1 cellular context compared by ENCODE assay signal in the genomic region with DNA sequence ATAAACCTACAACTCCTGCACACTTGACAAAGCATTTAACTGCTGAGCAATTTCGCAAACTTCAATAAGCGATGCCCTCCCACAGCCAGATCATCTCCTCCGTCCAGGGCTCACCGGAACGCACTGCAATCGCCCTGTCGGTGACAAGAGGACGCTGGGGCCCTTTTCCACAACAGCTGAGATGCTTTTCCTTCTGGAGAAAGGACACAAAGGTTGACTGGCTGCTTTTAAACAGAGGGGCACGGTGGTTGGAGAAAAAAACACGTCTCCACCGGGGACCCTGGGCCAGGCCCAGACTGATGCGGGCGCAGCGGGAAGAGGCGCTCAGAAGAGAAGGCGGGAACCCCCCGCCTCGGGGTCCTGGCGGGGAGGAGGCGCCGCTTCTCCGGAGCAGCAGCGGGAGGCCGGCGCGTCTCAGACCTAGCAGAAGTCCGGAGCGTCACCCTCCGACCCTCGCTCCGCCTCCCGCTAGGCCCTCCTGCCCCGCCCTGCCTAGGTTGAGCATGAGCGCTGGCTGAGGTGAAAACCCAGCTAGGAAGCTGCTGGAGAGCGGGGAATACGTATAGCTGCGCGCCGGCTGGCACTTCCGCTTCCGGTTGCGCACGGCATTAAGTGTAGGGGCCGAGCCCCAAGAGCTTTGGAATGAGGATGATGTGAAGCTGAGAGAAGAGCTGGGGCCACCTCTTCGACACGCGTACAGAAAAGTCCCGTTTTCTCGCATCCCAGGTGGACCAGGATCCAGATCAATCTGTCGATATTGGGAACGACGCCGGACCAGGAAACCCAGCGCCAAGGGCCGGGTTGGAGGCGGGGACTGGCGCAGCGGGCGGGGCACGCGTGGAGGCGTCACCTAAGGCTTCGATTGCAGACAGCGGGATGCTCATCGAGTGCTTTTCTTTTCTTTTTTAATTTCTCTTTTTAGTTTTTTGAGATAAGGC.
TF ChIP-seq lines count a peak whose summit lies in the region.

A gene (minus strand): TSS at position 564 of the 938 bp plus-strand sequence. CDS start 3,788 bp downstream, outside the sequence.

TF ChIP-seq in K562, 482 proteins besides CTCF, POLR2A, EP300 and RAD21 (continued from another document and continues in another):
- TF ChIP-seq, protein P1, sequence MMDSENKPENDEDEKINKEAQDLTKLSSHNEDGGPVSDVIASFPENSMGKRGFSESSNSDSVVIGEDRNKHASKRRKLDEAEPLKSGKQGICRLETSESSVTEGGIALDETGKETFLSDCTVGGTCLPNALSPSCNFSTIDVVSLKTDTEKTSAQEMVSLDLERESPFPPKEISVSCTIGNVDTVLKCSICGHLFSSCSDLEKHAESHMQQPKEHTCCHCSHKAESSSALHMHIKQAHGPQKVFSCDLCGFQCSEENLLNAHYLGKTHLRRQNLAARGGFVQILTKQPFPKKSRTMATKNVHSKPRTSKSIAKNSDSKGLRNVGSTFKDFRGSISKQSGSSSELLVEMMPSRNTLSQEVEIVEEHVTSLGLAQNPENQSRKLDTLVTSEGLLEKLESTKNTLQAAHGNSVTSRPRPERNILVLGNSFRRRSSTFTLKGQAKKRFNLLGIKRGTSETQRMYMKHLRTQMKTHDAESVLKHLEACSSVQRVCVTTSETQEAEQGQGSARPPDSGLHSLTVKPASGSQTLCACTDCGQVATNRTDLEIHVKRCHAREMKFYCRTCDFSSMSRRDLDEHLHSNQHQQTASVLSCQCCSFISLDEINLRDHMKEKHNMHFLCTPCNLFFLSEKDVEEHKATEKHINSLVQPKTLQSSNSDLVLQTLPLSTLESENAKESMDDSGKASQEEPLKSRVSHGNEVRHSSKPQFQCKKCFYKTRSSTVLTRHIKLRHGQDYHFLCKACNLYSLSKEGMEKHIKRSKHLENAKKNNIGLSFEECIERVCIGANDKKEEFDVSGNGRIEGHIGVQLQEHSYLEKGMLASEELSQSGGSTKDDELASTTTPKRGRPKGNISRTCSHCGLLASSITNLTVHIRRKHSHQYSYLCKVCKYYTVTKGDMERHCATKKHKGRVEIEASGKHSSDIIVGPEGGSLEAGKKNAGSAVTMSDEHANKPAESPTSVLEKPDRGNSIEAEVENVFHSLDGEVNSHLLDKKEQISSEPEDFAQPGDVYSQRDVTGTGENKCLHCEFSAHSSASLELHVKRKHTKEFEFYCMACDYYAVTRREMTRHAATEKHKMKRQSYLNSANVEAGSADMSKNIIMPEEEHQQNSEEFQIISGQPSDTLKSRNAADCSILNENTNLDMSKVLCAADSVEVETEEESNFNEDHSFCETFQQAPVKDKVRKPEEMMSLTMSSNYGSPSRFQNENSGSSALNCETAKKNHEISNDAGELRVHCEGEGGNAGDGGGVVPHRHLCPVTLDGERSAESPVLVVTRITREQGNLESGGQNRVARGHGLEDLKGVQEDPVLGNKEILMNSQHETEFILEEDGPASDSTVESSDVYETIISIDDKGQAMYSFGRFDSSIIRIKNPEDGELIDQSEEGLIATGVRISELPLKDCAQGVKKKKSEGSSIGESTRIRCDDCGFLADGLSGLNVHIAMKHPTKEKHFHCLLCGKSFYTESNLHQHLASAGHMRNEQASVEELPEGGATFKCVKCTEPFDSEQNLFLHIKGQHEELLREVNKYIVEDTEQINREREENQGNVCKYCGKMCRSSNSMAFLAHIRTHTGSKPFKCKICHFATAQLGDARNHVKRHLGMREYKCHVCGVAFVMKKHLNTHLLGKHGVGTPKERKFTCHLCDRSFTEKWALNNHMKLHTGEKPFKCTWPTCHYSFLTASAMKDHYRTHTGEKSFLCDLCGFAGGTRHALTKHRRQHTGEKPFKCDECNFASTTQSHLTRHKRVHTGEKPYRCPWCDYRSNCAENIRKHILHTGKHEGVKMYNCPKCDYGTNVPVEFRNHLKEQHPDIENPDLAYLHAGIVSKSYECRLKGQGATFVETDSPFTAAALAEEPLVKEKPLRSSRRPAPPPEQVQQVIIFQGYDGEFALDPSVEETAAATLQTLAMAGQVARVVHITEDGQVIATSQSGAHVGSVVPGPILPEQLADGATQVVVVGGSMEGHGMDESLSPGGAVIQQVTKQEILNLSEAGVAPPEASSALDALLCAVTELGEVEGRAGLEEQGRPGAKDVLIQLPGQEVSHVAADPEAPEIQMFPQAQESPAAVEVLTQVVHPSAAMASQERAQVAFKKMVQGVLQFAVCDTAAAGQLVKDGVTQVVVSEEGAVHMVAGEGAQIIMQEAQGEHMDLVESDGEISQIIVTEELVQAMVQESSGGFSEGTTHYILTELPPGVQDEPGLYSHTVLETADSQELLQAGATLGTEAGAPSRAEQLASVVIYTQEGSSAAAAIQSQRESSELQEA (IDR thresholded peaks at IDR 0.05; ENCODE audit: low read depth), result no peak
- no peak for TF ChIP-seq ZNF780A (CRISPR knock-in tag; IDR thresholded peaks at IDR 0.05)
- TF ChIP-seq CC2D1A (IDR thresholded peaks at IDR 0.05), result no peak
- TF ChIP-seq, protein P2, sequence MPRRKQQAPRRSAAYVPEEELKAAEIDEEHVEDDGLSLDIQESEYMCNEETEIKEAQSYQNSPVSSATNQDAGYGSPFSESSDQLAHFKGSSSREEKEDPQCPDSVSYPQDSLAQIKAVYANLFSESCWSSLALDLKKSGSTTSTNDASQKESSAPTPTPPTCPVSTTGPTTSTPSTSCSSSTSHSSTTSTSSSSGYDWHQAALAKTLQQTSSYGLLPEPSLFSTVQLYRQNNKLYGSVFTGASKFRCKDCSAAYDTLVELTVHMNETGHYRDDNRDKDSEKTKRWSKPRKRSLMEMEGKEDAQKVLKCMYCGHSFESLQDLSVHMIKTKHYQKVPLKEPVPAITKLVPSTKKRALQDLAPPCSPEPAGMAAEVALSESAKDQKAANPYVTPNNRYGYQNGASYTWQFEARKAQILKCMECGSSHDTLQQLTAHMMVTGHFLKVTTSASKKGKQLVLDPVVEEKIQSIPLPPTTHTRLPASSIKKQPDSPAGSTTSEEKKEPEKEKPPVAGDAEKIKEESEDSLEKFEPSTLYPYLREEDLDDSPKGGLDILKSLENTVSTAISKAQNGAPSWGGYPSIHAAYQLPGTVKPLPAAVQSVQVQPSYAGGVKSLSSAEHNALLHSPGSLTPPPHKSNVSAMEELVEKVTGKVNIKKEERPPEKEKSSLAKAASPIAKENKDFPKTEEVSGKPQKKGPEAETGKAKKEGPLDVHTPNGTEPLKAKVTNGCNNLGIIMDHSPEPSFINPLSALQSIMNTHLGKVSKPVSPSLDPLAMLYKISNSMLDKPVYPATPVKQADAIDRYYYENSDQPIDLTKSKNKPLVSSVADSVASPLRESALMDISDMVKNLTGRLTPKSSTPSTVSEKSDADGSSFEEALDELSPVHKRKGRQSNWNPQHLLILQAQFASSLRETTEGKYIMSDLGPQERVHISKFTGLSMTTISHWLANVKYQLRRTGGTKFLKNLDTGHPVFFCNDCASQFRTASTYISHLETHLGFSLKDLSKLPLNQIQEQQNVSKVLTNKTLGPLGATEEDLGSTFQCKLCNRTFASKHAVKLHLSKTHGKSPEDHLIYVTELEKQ (CRISPR knock-in tag; IDR thresholded peaks at IDR 0.05), result no peak
- TF ChIP-seq ZNF175 (CRISPR knock-in tag; IDR thresholded peaks at IDR 0.05; ENCODE audit: low read depth), result no peak
- TF ChIP-seq TBL1XR1 (IDR thresholded peaks at IDR 0.05; ENCODE audit: low read length in 2 of 2), result peak in 1 of 2 experiments; percentile 40; a peak in 1 of 4 replicates
- TF ChIP-seq, protein P3, sequence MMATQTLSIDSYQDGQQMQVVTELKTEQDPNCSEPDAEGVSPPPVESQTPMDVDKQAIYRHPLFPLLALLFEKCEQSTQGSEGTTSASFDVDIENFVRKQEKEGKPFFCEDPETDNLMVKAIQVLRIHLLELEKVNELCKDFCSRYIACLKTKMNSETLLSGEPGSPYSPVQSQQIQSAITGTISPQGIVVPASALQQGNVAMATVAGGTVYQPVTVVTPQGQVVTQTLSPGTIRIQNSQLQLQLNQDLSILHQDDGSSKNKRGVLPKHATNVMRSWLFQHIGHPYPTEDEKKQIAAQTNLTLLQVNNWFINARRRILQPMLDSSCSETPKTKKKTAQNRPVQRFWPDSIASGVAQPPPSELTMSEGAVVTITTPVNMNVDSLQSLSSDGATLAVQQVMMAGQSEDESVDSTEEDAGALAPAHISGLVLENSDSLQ (IDR thresholded peaks at IDR 0.05), result peak; percentile 83
- TF ChIP-seq GTF2A2 (tag; IDR thresholded peaks at IDR 0.05), result no peak
- TF ChIP-seq, protein P4, sequence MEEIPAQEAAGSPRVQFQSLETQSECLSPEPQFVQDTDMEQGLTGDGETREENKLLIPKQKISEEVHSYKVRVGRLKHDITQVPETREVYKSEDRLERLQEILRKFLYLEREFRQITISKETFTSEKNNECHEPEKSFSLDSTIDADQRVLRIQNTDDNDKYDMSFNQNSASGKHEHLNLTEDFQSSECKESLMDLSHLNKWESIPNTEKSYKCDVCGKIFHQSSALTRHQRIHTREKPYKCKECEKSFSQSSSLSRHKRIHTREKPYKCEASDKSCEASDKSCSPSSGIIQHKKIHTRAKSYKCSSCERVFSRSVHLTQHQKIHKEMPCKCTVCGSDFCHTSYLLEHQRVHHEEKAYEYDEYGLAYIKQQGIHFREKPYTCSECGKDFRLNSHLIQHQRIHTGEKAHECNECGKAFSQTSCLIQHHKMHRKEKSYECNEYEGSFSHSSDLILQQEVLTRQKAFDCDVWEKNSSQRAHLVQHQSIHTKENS (CRISPR knock-in tag; IDR thresholded peaks at IDR 0.05), result no peak
- TF ChIP-seq, protein P5, sequence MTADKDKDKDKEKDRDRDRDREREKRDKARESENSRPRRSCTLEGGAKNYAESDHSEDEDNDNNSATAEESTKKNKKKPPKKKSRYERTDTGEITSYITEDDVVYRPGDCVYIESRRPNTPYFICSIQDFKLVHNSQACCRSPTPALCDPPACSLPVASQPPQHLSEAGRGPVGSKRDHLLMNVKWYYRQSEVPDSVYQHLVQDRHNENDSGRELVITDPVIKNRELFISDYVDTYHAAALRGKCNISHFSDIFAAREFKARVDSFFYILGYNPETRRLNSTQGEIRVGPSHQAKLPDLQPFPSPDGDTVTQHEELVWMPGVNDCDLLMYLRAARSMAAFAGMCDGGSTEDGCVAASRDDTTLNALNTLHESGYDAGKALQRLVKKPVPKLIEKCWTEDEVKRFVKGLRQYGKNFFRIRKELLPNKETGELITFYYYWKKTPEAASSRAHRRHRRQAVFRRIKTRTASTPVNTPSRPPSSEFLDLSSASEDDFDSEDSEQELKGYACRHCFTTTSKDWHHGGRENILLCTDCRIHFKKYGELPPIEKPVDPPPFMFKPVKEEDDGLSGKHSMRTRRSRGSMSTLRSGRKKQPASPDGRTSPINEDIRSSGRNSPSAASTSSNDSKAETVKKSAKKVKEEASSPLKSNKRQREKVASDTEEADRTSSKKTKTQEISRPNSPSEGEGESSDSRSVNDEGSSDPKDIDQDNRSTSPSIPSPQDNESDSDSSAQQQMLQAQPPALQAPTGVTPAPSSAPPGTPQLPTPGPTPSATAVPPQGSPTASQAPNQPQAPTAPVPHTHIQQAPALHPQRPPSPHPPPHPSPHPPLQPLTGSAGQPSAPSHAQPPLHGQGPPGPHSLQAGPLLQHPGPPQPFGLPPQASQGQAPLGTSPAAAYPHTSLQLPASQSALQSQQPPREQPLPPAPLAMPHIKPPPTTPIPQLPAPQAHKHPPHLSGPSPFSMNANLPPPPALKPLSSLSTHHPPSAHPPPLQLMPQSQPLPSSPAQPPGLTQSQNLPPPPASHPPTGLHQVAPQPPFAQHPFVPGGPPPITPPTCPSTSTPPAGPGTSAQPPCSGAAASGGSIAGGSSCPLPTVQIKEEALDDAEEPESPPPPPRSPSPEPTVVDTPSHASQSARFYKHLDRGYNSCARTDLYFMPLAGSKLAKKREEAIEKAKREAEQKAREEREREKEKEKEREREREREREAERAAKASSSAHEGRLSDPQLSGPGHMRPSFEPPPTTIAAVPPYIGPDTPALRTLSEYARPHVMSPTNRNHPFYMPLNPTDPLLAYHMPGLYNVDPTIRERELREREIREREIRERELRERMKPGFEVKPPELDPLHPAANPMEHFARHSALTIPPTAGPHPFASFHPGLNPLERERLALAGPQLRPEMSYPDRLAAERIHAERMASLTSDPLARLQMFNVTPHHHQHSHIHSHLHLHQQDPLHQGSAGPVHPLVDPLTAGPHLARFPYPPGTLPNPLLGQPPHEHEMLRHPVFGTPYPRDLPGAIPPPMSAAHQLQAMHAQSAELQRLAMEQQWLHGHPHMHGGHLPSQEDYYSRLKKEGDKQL (CRISPR knock-in tag; IDR thresholded peaks at IDR 0.05; ENCODE audit: borderline replicate concordance), result no peak
- 0 out of 4 replicates have a peak, but pooled peaks of 1 of the 2 experiments have one; percentile 20 for TF ChIP-seq ARNT (IDR thresholded peaks at IDR 0.05)
- TF ChIP-seq NCOA2 (IDR thresholded peaks at IDR 0.05; ENCODE audit: partially characterized antibody in 2 of 2), result no peak
- no peak for TF ChIP-seq KDM1A (IDR thresholded peaks at IDR 0.05)
- TF ChIP-seq, protein P6, sequence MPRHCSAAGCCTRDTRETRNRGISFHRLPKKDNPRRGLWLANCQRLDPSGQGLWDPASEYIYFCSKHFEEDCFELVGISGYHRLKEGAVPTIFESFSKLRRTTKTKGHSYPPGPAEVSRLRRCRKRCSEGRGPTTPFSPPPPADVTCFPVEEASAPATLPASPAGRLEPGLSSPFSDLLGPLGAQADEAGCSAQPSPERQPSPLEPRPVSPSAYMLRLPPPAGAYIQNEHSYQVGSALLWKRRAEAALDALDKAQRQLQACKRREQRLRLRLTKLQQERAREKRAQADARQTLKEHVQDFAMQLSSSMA (CRISPR knock-in tag; IDR thresholded peaks at IDR 0.05), result no peak
- peak; percentile 97 for TF ChIP-seq NCOA1 (IDR thresholded peaks at IDR 0.05; ENCODE audit: low read depth)
- TF ChIP-seq MIER1 (IDR thresholded peaks at IDR 0.05; ENCODE audit: low read depth), result no peak
- TF ChIP-seq, protein P7, sequence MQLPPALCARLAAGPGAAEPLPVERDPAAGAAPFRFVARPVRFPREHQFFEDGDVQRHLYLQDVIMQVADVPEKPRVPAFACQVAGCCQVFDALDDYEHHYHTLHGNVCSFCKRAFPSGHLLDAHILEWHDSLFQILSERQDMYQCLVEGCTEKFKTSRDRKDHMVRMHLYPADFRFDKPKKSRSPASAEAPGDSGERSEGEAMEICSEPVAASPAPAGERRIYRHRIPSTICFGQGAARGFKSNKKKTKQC (CRISPR knock-in tag; IDR thresholded peaks at IDR 0.05), result peak; percentile 24; the same call in 1 of the 2 replicates
- TF ChIP-seq, protein P8, sequence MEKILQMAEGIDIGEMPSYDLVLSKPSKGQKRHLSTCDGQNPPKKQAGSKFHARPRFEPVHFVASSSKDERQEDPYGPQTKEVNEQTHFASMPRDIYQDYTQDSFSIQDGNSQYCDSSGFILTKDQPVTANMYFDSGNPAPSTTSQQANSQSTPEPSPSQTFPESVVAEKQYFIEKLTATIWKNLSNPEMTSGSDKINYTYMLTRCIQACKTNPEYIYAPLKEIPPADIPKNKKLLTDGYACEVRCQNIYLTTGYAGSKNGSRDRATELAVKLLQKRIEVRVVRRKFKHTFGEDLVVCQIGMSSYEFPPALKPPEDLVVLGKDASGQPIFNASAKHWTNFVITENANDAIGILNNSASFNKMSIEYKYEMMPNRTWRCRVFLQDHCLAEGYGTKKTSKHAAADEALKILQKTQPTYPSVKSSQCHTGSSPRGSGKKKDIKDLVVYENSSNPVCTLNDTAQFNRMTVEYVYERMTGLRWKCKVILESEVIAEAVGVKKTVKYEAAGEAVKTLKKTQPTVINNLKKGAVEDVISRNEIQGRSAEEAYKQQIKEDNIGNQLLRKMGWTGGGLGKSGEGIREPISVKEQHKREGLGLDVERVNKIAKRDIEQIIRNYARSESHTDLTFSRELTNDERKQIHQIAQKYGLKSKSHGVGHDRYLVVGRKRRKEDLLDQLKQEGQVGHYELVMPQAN (IDR thresholded peaks at IDR 0.05; ENCODE audit: borderline replicate concordance), result no peak; the same call in 1 of the 2 replicates
- no peak for TF ChIP-seq MEF2A (IDR thresholded peaks at IDR 0.05; ENCODE audit: control insufficient read depth, low read depth, low read length)
- peak; percentile 92; the same call in 1 of the 2 replicates for TF ChIP-seq MTA3 (IDR thresholded peaks at IDR 0.05; ENCODE audit: borderline replicate concordance)
- no peak for TF ChIP-seq TAF15 (IDR thresholded peaks at IDR 0.05; ENCODE audit: low read depth, low read length)
